ENCODE assay signal across 23 cellular contexts in genomic region chr1:58434587-58434986, GRCh38.
"Had no signal": no experiment of that assay in that cellular context is flagged by ENCODE, and none has a peak within 500 bp of the region (broad histone marks: within the 10 kb centered on the region; RNA-seq: fewer than 3 reads in every experiment).

No MANE protein-coding gene starts in this region.

- H3K36me3 ChIP-seq: esophagus squamous epithelium, pancreas, right lobe of liver had no signal

- H3K27ac Mint-ChIP-seq: effector memory CD8-positive, alpha-beta T cell; immature natural killer cell; naive B cell; nephron; progenitor cell of endocrine pancreas; stimulated activated effector memory CD8-positive, alpha-beta T cell treated with anti-CD3 and anti-CD28 coated beads, Interleukin-12 subunit alpha, Interleukin-12 subunit beta, amount 100 ng/mL, for 72 hours; stimulated activated naive CD8-positive, alpha-beta T cell treated with anti-CD3 and anti-CD28 coated beads, Interleukin-15, Interleukin-2, amounts not matched to agents 100 ng/mL and 50 ng/mL, for 24 hours had no signal

- H3K27me3 ChIP-seq: esophagus squamous epithelium, gastroesophageal sphincter, pancreas, right lobe of liver, testis, tibial nerve had no signal

- H3K27ac ChIP-seq: esophagus squamous epithelium, gastroesophageal sphincter, pancreas, right lobe of liver, testis, tibial nerve had no signal

- H3K9me3 ChIP-seq: esophagus squamous epithelium, gastroesophageal sphincter, pancreas, right lobe of liver, testis had no signal

- DNase-seq: effector memory CD8-positive, alpha-beta T cell; esophagus squamous epithelium; glutamatergic neuron; immature natural killer cell; kidney; left colon; left ventricle myocardium superior; mesenchymal stem cell; naive B cell; occipital lobe; pancreas; retina; right lobe of liver; stimulated activated CD4-positive, alpha-beta T cell treated with anti-CD3 and anti-CD28 coated beads, Interleukin-4, amount 100 ng/mL, for 1 hour; stimulated activated CD8-positive, alpha-beta memory T cell treated with anti-CD3 and anti-CD28 coated beads, Interleukin-4, amount 100 ng/mL, for 48 hours; testis had no signal

- H3K36me3 Mint-ChIP-seq: stimulated activated effector memory CD8-positive, alpha-beta T cell treated with anti-CD3 and anti-CD28 coated beads, Interleukin-12 subunit alpha, Interleukin-12 subunit beta, amount 100 ng/mL, for 72 hours had no signal

- H3K4me1 Mint-ChIP-seq: immature natural killer cell; naive B cell; nephron; stimulated activated effector memory CD8-positive, alpha-beta T cell treated with anti-CD3 and anti-CD28 coated beads, Interleukin-12 subunit alpha, Interleukin-12 subunit beta, amount 100 ng/mL, for 72 hours had no signal

- H3K27me3 Mint-ChIP-seq: effector memory CD8-positive, alpha-beta T cell; naive B cell; progenitor cell of endocrine pancreas; stimulated activated naive CD8-positive, alpha-beta T cell treated with anti-CD3 and anti-CD28 coated beads, Interleukin-15, Interleukin-2, amounts not matched to agents 100 ng/mL and 50 ng/mL, for 24 hours had no signal

- H3K4me1 ChIP-seq: esophagus squamous epithelium, gastroesophageal sphincter, pancreas, testis, tibial nerve had no signal

- H3K4me3 ChIP-seq: esophagus squamous epithelium, gastroesophageal sphincter, lung, pancreas, right lobe of liver, testis, tibial nerve had no signal

- H3K4me3 Mint-ChIP-seq: effector memory CD8-positive, alpha-beta T cell; immature natural killer cell; naive B cell; nephron; stimulated activated effector memory CD8-positive, alpha-beta T cell treated with anti-CD3 and anti-CD28 coated beads, Interleukin-12 subunit alpha, Interleukin-12 subunit beta, amount 100 ng/mL, for 72 hours; stimulated activated naive CD8-positive, alpha-beta T cell treated with anti-CD3 and anti-CD28 coated beads, Interleukin-15, Interleukin-2, amounts not matched to agents 100 ng/mL and 50 ng/mL, for 24 hours had no signal

- H3K9me3 Mint-ChIP-seq: effector memory CD8-positive, alpha-beta T cell; immature natural killer cell; nephron; stimulated activated effector memory CD8-positive, alpha-beta T cell treated with anti-CD3 and anti-CD28 coated beads, Interleukin-12 subunit alpha, Interleukin-12 subunit beta, amount 100 ng/mL, for 72 hours; stimulated activated naive CD8-positive, alpha-beta T cell treated with anti-CD3 and anti-CD28 coated beads, Interleukin-15, Interleukin-2, amounts not matched to agents 100 ng/mL and 50 ng/mL, for 24 hours had no signal
